Comparison of ENCODE assay signal across 23 cellular contexts in the genomic region with DNA sequence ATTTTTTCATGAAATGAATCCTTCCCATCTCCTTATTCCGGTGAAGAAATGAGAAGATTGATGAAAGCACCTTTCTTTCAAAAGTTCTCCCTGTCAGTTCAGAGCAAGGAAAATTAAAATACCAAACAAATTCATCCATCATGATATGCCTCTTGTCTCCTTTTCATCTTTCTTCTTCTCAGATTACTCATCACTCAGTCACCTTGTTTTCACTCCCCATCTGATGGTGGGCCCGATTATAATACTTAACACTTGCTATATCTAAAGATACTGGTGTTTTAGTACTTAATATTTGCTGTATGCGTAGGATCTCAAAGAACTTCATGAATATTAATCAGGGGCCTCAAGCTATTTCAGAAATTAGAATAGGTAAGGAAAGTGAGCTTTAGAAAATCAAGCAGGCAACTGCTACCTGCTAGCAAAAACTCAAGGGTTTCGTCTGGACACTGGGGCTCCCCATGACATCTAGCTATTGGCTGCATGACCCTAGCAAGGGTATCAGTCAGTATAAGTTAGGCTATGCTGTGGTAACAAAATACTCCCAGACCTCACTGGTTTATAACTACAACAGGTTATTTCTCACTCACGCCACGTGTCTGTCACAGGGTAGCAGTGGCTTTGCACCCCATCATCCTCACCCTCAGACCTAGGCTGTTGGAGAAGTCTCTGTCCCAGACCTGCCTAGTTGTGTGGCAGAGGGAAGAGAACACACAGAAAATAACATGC. TPM values are rescaled to one million over a fixed set of nuclear protein-coding genes. Genes with fewer than 3 reads are reported as not detected.
DNase-seq lines count a peak whose midpoint lies in the region; ATAC-seq, FAIRE-seq and TF ChIP-seq lines count a peak whose summit lies in the region.
"Had no signal": no experiment of that assay in that cellular context is flagged by ENCODE, and none has a peak within 500 bp of the region (broad histone marks: within the 10 kb centered on the region; RNA-seq: fewer than 3 reads in every experiment).

No MANE protein-coding gene starts in this region.

- H3K4me3 ChIP-seq in esophagus muscularis mucosa, result no peak overlapping the region
- H3K4me3 ChIP-seq: A549; BLaER1 treated with 17β-estradiol and CSF1 and Interleukin-3, amounts not matched to agents 10 nM and 100 nM; HAP-1 had no signal

- TF ChIP-seq CTCF in D721Med (IDR thresholded peaks at IDR 0.05; ENCODE audit: insufficient read depth, missing control alignments) (no peak), esophagus muscularis mucosa (IDR thresholded peaks at IDR 0.05) (no peak)

- no peak for TF ChIP-seq EP300 in esophagus muscularis mucosa (IDR thresholded peaks at IDR 0.05)

- H3K4me1 Mint-ChIP-seq in activated T-cell treated with anti-CD3 and anti-CD28 coated beads, Interleukin-2, amount 50 U/mL, for 4 hours (ENCODE audit: low read depth), result peaks cover 6% of the 10 kb centered on the region

- no peaks in the 10 kb centered on the region for H3K4me1 ChIP-seq in esophagus muscularis mucosa
- H3K4me1 ChIP-seq: A549, BE2C, HAP-1 had no signal

- ATAC-seq in activated T-cell treated with anti-CD3 and anti-CD28 coated beads, Interleukin-2, amount 50 U/mL, for 4 hours, result peak; percentile 50 to 53
- ATAC-seq: A549 had no signal

- no peak for TF ChIP-seq POLR2A in esophagus muscularis mucosa (IDR thresholded peaks at IDR 0.05; ENCODE audit: low read depth)

- H3K36me3 ChIP-seq in esophagus muscularis mucosa, result no peaks in the 10 kb centered on the region
- H3K36me3 ChIP-seq: BE2C; BLaER1 treated with 17β-estradiol and CSF1 and Interleukin-3, amounts not matched to agents 10 nM and 100 nM; HAP-1 had no signal

- intact Hi-C loops in esophagus muscularis mucosa (cut with DNase I), result no loop called here

- WGBS in esophagus muscularis mucosa, result 93% methylated on average over 6 of the region's 6 CpGs

- no peaks in the 10 kb centered on the region for H3K9me3 Mint-ChIP-seq in activated T-cell treated with anti-CD3 and anti-CD28 coated beads, Interleukin-2, amount 50 U/mL, for 4 hours

- no peak overlapping the region for H3K27ac ChIP-seq in esophagus muscularis mucosa (replicated peaks in 1 of 4)
- H3K27ac ChIP-seq: A549; BLaER1 treated with 17β-estradiol and CSF1 and Interleukin-3, amounts not matched to agents 10 nM and 100 nM had no signal

- H3K9me3 ChIP-seq in esophagus muscularis mucosa, result no peaks in the 10 kb centered on the region
- H3K9me3 ChIP-seq: A549, BE2C, HAP-1 had no signal

- no peaks in the 10 kb centered on the region for H3K36me3 Mint-ChIP-seq in activated T-cell treated with anti-CD3 and anti-CD28 coated beads, Interleukin-2, amount 50 U/mL, for 4 hours (ENCODE audit: insufficient read depth)
- H3K36me3 Mint-ChIP-seq: CD14-positive monocyte had no signal

- FAIRE-seq in D721Med (lab: Jason Lieb, UNC), result peak; percentile 97
- no peak for FAIRE-seq in RCC 7860 (lab: Jason Lieb, UNC)
- FAIRE-seq: A549, G401.6, GM12892, H54 had no signal

- no peak overlapping the region for H3K4me3 Mint-ChIP-seq in activated T-cell treated with anti-CD3 and anti-CD28 coated beads, Interleukin-2, amount 50 U/mL, for 4 hours
- H3K4me3 Mint-ChIP-seq: CD14-positive monocyte; CD4-positive, alpha-beta T cell; CD8-positive, alpha-beta memory T cell; HFFc6 had no signal

- H3K27me3 ChIP-seq in esophagus muscularis mucosa, result no peaks in the 10 kb centered on the region
- H3K27me3 ChIP-seq: BE2C had no signal

- H3K27me3 Mint-ChIP-seq in activated T-cell treated with anti-CD3 and anti-CD28 coated beads, Interleukin-2, amount 50 U/mL, for 4 hours (ENCODE audit: low read depth), result peaks cover 14% of the 10 kb centered on the region

- no peak for DNase-seq in activated T-cell treated with anti-CD3 and anti-CD28 coated beads, Interleukin-2, amount 50 U/mL, for 4 hours
- no peak for DNase-seq in activated T-cell treated with anti-CD3 and anti-CD28 coated beads, Interleukin-2, amount 50 U/mL, for 48 hours
- DNase-seq in D721Med (ENCODE audit: insufficient read length, low spot score) (no peak), esophagus muscularis mucosa (ENCODE audit: extremely low spot score) (peak; percentile 5), RCC 7860 (ENCODE audit: low spot score) (no peak), HT-29 (ENCODE audit: low spot score) (no peak)
- DNase-seq: 8988T; ACHN; AML-193; BE2C; CD4-positive, alpha-beta T cell; CD8-positive, alpha-beta memory T cell; DMS53; DMS79 treated with DMSO at 0.1 percent for 48 hours; GOT3; HFFc6 had no signal

RNA-seq across cellular contexts. Expression of a gene that starts 39.0 kb away (rescaled TPM):
- total RNA-seq in activated T-cell treated with anti-CD3 and anti-CD28 coated beads, Interleukin-2, amount 50 U/mL, for 4 hours, result 1 to 10 TPM in 2 of 3 donors, under 1 TPM in 1; 0.43 to 1.6 (median 1.2) TPM
- 10 to 100 TPM in 2 of 4 donors, 1 to 10 TPM in 2; 4.6 to 14.3 (median 7.7) TPM for total RNA-seq in esophagus muscularis mucosa
- not detected in 2 replicates for total RNA-seq in HT-29 (2014; rRNA removed; shearing (Covaris generic))
